Comparison of ENCODE assay signal across 17 cellular contexts in genomic region chr11:134980819-134981710, GRCh38.
A peak's percentile ranks its signal among the peaks of the same experiment; 100 is the strongest.
DNase-seq lines count a peak whose midpoint lies in the region; ATAC-seq, FAIRE-seq and TF ChIP-seq lines count a peak whose summit lies in the region.
"Had no signal": no experiment of that assay in that cellular context is flagged by ENCODE, and none has a peak within 500 bp of the region (broad histone marks: within the 10 kb centered on the region; RNA-seq: fewer than 3 reads in every experiment).

No MANE protein-coding gene starts in this region.

- H3K79me1 ChIP-seq in H1 (ENCODE audit: low read depth, low read length) = no peaks in the 10 kb centered on the region
- no peaks in the 10 kb centered on the region for H3K79me1 ChIP-seq in neuronal stem cell (ENCODE audit: low read depth, low read length)

- H3K4ac ChIP-seq in H1 (replicated peaks; ENCODE audit: insufficient read length, low read depth, low read length) = no peak overlapping the region
- no peak overlapping the region for H3K4ac ChIP-seq in neuronal stem cell (ENCODE audit: low read length)

- H3K79me2 ChIP-seq in HepG2 (ENCODE audit: insufficient read depth, low read length) = no peaks in the 10 kb centered on the region
- no peaks in the 10 kb centered on the region for H3K79me2 ChIP-seq in H1 (ENCODE audit: control insufficient read depth in 1 of 2, insufficient read depth in 2 of 2, low read length in 2 of 2)

- DNase-seq in right lobe of liver (peak in 1 of 3 donors; percentile 47), HepG2 (ENCODE audit: low spot score) (no peak), H1 (ENCODE audit: low read depth in 1 of 2, low spot score in 2 of 2) (no peak), neuronal stem cell (ENCODE audit: low spot score) (no peak), aorta (no peak), HEK293T (ENCODE audit: extremely low spot score) (no peak), NCI-H345 treated with DMSO at 0.1 percent for 48 hours (lab: John Stamatoyannopoulos, UW; ENCODE audit: unreplicated experiment) (no peak)
- DNase-seq: ACHN; CD4-positive, alpha-beta memory T cell; DMS79 treated with DMSO at 0.1 percent for 48 hours; EL had no signal

- TF ChIP-seq CTCF in right lobe of liver (IDR thresholded peaks at IDR 0.05) = no peak
- TF ChIP-seq CTCF in HepG2 (CRISPR knock-in tag; IDR thresholded peaks at IDR 0.05) = no peak
- no peak for TF ChIP-seq CTCF in H1 (IDR thresholded peaks at IDR 0.05; ENCODE audit: control extremely low read depth in 1 of 3, insufficient read depth in 1 of 3, low read depth in 1 of 3, low read length in 3 of 3)

- intact Hi-C loops in right lobe of liver (cut with DNase I) (no loop called here), HepG2 (cut with micrococcal nuclease; ENCODE audit: unreplicated experiment) (no loop called here), aorta (cut with DNase I) (no loop called here)

- CTCF ChIA-PET in HepG2 (lab: Yijun Ruan, JAX; ENCODE audit: low intra/inter-chr PET ratio, low total read pairs) = no interaction called here
- CTCF ChIA-PET in H1 (lab: Charles Lee; ENCODE audit: partially characterized antibody) = interaction anchor here (0.6 to 1.9 kb wide), 7 partner anchors 18 to 649 kb away, joined by 3 to 7 read pairs (median 3); partner anchors contain the start of gene GLB1L2
- CTCF ChIA-PET in HEK293T (lab: Yijun Ruan, JAX) = no interaction called here

- peak overlapping the region; percentile 21 for H4K5ac ChIP-seq in H1 (ENCODE audit: insufficient read length, low read depth, low read length)

- H3K4me1 ChIP-seq in right lobe of liver (no peaks in the 10 kb centered on the region), HepG2 (ENCODE audit: insufficient read depth, low read length) (no peaks in the 10 kb centered on the region), H1 (replicated peaks in 1 of 4; ENCODE audit: control insufficient read depth in 3 of 4, insufficient read depth in 4 of 4, low read length in 3 of 4) (peaks cover 0 to 6% (median 1%) of the 10 kb centered on the region in 4 experiments; a peak in 2 of 7 replicates), neuronal stem cell (ENCODE audit: control insufficient read depth in 2 of 2, insufficient read depth in 1 of 2, low read depth in 1 of 2, low read length in 2 of 2) (peaks cover 0 to 7% of the 10 kb centered on the region in 2 donors), aorta (ENCODE audit: control insufficient read depth in 1 of 2, insufficient read depth in 2 of 2, low read length in 2 of 2) (no peaks in the 10 kb centered on the region)

- H3K4me3 ChIP-seq in right lobe of liver (no peak overlapping the region), HepG2 (replicated peaks in 1 of 3; ENCODE audit: insufficient read depth in 1 of 3, low read depth in 2 of 3, low read length in 3 of 3) (no peak overlapping the region), H1 (ENCODE audit: extremely low read depth in 1 of 4, insufficient read depth in 2 of 4, low read depth in 3 of 4, low read length in 4 of 4) (no peak overlapping the region), neuronal stem cell (ENCODE audit: low read length in 2 of 2) (no peak overlapping the region), aorta (ENCODE audit: low read length in 2 of 2) (no peak overlapping the region)

- TF ChIP-seq EP300 in HepG2 (IDR thresholded peaks at IDR 0.05; ENCODE audit: low read depth in 2 of 2, low read length in 2 of 2) (no peak), HepG2 (CRISPR knock-in tag; IDR thresholded peaks at IDR 0.05; ENCODE audit: borderline replicate concordance) (no peak), H1 (IDR thresholded peaks at IDR 0.05; ENCODE audit: borderline replicate concordance in 1 of 2, low read depth in 2 of 2, low read length in 2 of 2) (no peak)

- FAIRE-seq in HepG2 (lab: Jason Lieb, UNC) (no peak), H1 (lab: Jason Lieb, UNC) (no peak)
- FAIRE-seq: G401.6, GM12891 had no signal

- 20% methylated on average over 3 of the region's 13 CpGs for WGBS in right lobe of liver (ENCODE audit: insufficient coverage, low coverage, low lambda C conversion rate, missing lambda C conversion rate)
- WGBS in HepG2 (ENCODE audit: low lambda C conversion rate) = 0% methylated on average over 5 of the region's 13 CpGs
- 88% methylated on average over 8 of the region's 13 CpGs; no CpG with 5 or more reads in 1 of the 2 experiments for WGBS in H1 (ENCODE audit: extremely low coverage in 1 of 2, insufficient coverage in 1 of 2, insufficient read length in 1 of 2, insufficient replicate concordance in 2 of 2, low coverage in 1 of 2, low lambda C conversion rate in 2 of 2, missing lambda C conversion rate in 1 of 2), 2 experiments
- no CpG with 5 or more reads among the region's 13 CpGs for WGBS in neuronal stem cell (ENCODE audit: extremely low coverage in 2 of 2, insufficient read length in 2 of 2, insufficient replicate concordance in 1 of 2), 2 donors
- WGBS in aorta, 2 donors = 71 to 75% methylated on average over 13 of the region's 13 CpGs

- H3K36me3 ChIP-seq in right lobe of liver (no peaks in the 10 kb centered on the region), HepG2 (replicated peaks in 1 of 2; ENCODE audit: control insufficient read depth in 1 of 2, insufficient read depth in 2 of 2, low read length in 2 of 2) (no peaks in the 10 kb centered on the region), H1 (ENCODE audit: control insufficient read depth in 2 of 4, insufficient read depth in 4 of 4, low read length in 3 of 4) (no peaks in the 10 kb centered on the region), neuronal stem cell (replicated peaks in 1 of 2; ENCODE audit: control insufficient read depth in 2 of 2, insufficient read depth in 2 of 2, low read length in 2 of 2) (no peaks in the 10 kb centered on the region), aorta (ENCODE audit: control insufficient read depth in 1 of 2, insufficient read depth in 2 of 2, low read length in 1 of 2) (no peaks in the 10 kb centered on the region)

- H2BK5ac ChIP-seq in H1 (ENCODE audit: low read depth, low read length) = peak overlapping the region; percentile 85; the same call in 1 of the 2 replicates
- peak overlapping the region; percentile 13 for H2BK5ac ChIP-seq in neuronal stem cell (ENCODE audit: low read length)

- no peak overlapping the region for H3K14ac ChIP-seq in H1 (ENCODE audit: insufficient read length)
- H3K14ac ChIP-seq in neuronal stem cell (ENCODE audit: low read length) = no peak overlapping the region

- no peak overlapping the region for H2BK15ac ChIP-seq in H1 (ENCODE audit: low read length)
- peak overlapping the region; percentile 58 for H2BK15ac ChIP-seq in neuronal stem cell (ENCODE audit: low read length)

- H3K27me3 ChIP-seq in right lobe of liver = no peaks in the 10 kb centered on the region
- H3K27me3 ChIP-seq in HepG2 (ENCODE audit: control insufficient read depth in 1 of 2, insufficient read depth in 2 of 2, low read length in 2 of 2) = peaks cover 0 to 11% of the 10 kb centered on the region in 2 experiments; a peak in 2 of 5 replicates
- H3K27me3 ChIP-seq in H1 (replicated peaks in 1 of 4; ENCODE audit: control insufficient read depth in 3 of 4, extremely low read depth in 1 of 4, insufficient read depth in 3 of 4, low read length in 3 of 4) = no peaks in the 10 kb centered on the region
- H3K27me3 ChIP-seq in neuronal stem cell (ENCODE audit: control insufficient read depth in 3 of 3, insufficient read depth in 3 of 3, low read depth in 1 of 3, low read length in 3 of 3) = no peaks in the 10 kb centered on the region
- H3K27me3 ChIP-seq in aorta (ENCODE audit: control insufficient read depth in 1 of 2, insufficient read depth in 2 of 2, low read length in 1 of 2) = peaks cover 0 to 3% of the 10 kb centered on the region in 2 donors

- no peak overlapping the region for H3K9ac ChIP-seq in HepG2 (ENCODE audit: insufficient read depth, low read depth, low read length)
- H3K9ac ChIP-seq in H1 (replicated peaks in 1 of 4; ENCODE audit: extremely low read depth in 1 of 4, low read depth in 3 of 4, low read length in 3 of 4) = no peak overlapping the region
- H3K9ac ChIP-seq in neuronal stem cell (ENCODE audit: low read depth, low read length, poor library complexity) = peak overlapping the region; percentile 44

- H4K8ac ChIP-seq in H1 (ENCODE audit: extremely low read depth, insufficient read depth, low read length) (0 out of 2 replicates have a peak overlapping the region, but pooled peaks have one; percentile 28), neuronal stem cell (ENCODE audit: low read depth, low read length) (no peak overlapping the region)

- H3K23me2 ChIP-seq in H1 (ENCODE audit: low read depth, low read length) = no peaks in the 10 kb centered on the region

- no peak overlapping the region for H3K56ac ChIP-seq in H1 (replicated peaks; ENCODE audit: insufficient read length, low read depth, low read length)

- BruUV-seq in HepG2 (replicated peaks; lab: Mats Ljungman, UMichigan) = no TSS peak

- ATAC-seq in right lobe of liver = peak; percentile 54 to 81 (median 62)
- no peak for ATAC-seq in HepG2
- peak; percentile 46 for ATAC-seq in aorta (ENCODE audit: low FRiP score)
- no peak for ATAC-seq in GM19023 (IDR thresholded peaks at IDR 0.05; ENCODE audit: unreplicated experiment)
- ATAC-seq: HCT116 had no signal

- H2AK5ac ChIP-seq in H1 (ENCODE audit: low read depth, low read length) = 0 out of 2 replicates have a peak overlapping the region, but pooled peaks have one; percentile 53
- peak overlapping the region; percentile 56 for H2AK5ac ChIP-seq in neuronal stem cell (ENCODE audit: low read depth, low read length)

- TF ChIP-seq RAD21 in HepG2 (CRISPR knock-in tag; IDR thresholded peaks at IDR 0.05) (no peak), H1 (IDR thresholded peaks at IDR 0.05 in 1 of 2, conservative IDR thresholded peaks at IDR 0.05 in 1 of 2; ENCODE audit: low read depth in 2 of 2, low read length in 2 of 2) (no peak)

- H3K9me3 ChIP-seq in right lobe of liver = no peaks in the 10 kb centered on the region
- H3K9me3 ChIP-seq in HepG2 (ENCODE audit: low read length) = no peaks in the 10 kb centered on the region
- H3K9me3 ChIP-seq in H1 (ENCODE audit: insufficient read depth in 2 of 2, low read depth in 1 of 2, low read length in 1 of 2) = no peaks in the 10 kb centered on the region
- no peaks in the 10 kb centered on the region for H3K9me3 ChIP-seq in neuronal stem cell (replicated peaks in 1 of 2; ENCODE audit: control insufficient read depth in 2 of 2, insufficient read depth in 1 of 2, low read depth in 1 of 2, low read length in 2 of 2)
- no peaks in the 10 kb centered on the region for H3K9me3 ChIP-seq in aorta (ENCODE audit: control insufficient read depth, low read length)

- H3K27ac ChIP-seq in right lobe of liver = no peak overlapping the region
- H3K27ac ChIP-seq in HepG2 (ENCODE audit: extremely low read length, insufficient read depth, low read length) = no peak overlapping the region
- no peak overlapping the region for H3K27ac ChIP-seq in H1 (ENCODE audit: low read depth, low read length)
- H3K27ac ChIP-seq in neuronal stem cell (replicated peaks; ENCODE audit: low read length) = no peak overlapping the region
- no peak overlapping the region for H3K27ac ChIP-seq in aorta (ENCODE audit: low read depth in 1 of 2, low read length in 2 of 2)
- H3K27ac ChIP-seq: C4-2B, HL-60 had no signal

- H3K23ac ChIP-seq in H1 (ENCODE audit: insufficient read length) (no peak overlapping the region), neuronal stem cell (ENCODE audit: low read depth, low read length, poor library complexity) (no peak overlapping the region)

- TF ChIP-seq POLR2A in right lobe of liver (IDR thresholded peaks at IDR 0.05) (no peak), HepG2 (IDR thresholded peaks at IDR 0.05; ENCODE audit: insufficient read depth in 1 of 2, low read depth in 2 of 2, low read length in 2 of 2) (no peak), H1 (IDR thresholded peaks at IDR 0.05; ENCODE audit: control extremely low read depth in 1 of 2, low read depth in 2 of 2, low read length in 2 of 2) (no peak)

- no peak overlapping the region for H2AFZ ChIP-seq in HepG2 (ENCODE audit: low read length)
- no peak overlapping the region for H2AFZ ChIP-seq in H1 (ENCODE audit: low read length)
- no peak overlapping the region for H2AFZ ChIP-seq in neuronal stem cell (ENCODE audit: low read length)

- H4K91ac ChIP-seq in H1 (replicated peaks; ENCODE audit: insufficient read length, low read length) (no peak overlapping the region), neuronal stem cell (ENCODE audit: low read depth, low read length, poor library complexity) (no peak overlapping the region)

- H4K20me1 ChIP-seq in HepG2 (ENCODE audit: insufficient read depth, low read length) (no peaks in the 10 kb centered on the region), H1 (replicated peaks in 1 of 2; ENCODE audit: control insufficient read depth in 1 of 2, insufficient read depth in 2 of 2, low read length in 2 of 2) (no peaks in the 10 kb centered on the region)

- peak overlapping the region; percentile 96 for H3K18ac ChIP-seq in H1 (ENCODE audit: extremely low read depth, low read length)
- peak overlapping the region; percentile 71 for H3K18ac ChIP-seq in neuronal stem cell (ENCODE audit: low read length)

- H2BK20ac ChIP-seq in H1 (ENCODE audit: low read length) = peak overlapping the region; percentile 95

- POLR2A ChIA-PET in HepG2 (lab: Yijun Ruan, JAX) (no interaction called here), H1 (lab: Charles Lee; ENCODE audit: partially characterized antibody) (interaction anchor here (1.3 kb wide), 1 partner anchor 10 kb away, joined by 5 read pairs; no protein-coding TSS in a partner anchor), HEK293T (lab: Yijun Ruan, JAX) (no interaction called here)

- no peak overlapping the region for H3K4me2 ChIP-seq in HepG2 (ENCODE audit: low read depth, low read length)
- no peak overlapping the region for H3K4me2 ChIP-seq in H1 (ENCODE audit: insufficient read depth in 1 of 2, low read depth in 2 of 2, low read length in 2 of 2)
- no peak overlapping the region for H3K4me2 ChIP-seq in neuronal stem cell (ENCODE audit: insufficient read depth, low read length, poor library complexity, severe bottlenecking)

- H2BK12ac ChIP-seq in H1 (ENCODE audit: low read depth, low read length) (peak overlapping the region; percentile 98; the same call in 1 of the 2 replicates), neuronal stem cell (ENCODE audit: low read length) (no peak overlapping the region)

- H2BK120ac ChIP-seq in H1 (replicated peaks; ENCODE audit: low read depth, low read length) (no peak overlapping the region), neuronal stem cell (ENCODE audit: low read depth, low read length) (no peak overlapping the region)

- in situ Hi-C loops in HepG2 (cut with HindIII; ENCODE audit: extremely low pct_ligation_motif_present, low pct_unique_long_range_greater_than_20kb) = no loop called here

Comparison
In these comparisons a context has a peak if more than half of its experiments do, and no peak if none do; other contexts are left out.
1. ATAC-seq: peak in right lobe of liver (4 of 4) and aorta (single experiment); none in HepG2 (single experiment) and GM19023 (single experiment).